19 cellular contexts compared by ENCODE assay signal in the genomic region with DNA sequence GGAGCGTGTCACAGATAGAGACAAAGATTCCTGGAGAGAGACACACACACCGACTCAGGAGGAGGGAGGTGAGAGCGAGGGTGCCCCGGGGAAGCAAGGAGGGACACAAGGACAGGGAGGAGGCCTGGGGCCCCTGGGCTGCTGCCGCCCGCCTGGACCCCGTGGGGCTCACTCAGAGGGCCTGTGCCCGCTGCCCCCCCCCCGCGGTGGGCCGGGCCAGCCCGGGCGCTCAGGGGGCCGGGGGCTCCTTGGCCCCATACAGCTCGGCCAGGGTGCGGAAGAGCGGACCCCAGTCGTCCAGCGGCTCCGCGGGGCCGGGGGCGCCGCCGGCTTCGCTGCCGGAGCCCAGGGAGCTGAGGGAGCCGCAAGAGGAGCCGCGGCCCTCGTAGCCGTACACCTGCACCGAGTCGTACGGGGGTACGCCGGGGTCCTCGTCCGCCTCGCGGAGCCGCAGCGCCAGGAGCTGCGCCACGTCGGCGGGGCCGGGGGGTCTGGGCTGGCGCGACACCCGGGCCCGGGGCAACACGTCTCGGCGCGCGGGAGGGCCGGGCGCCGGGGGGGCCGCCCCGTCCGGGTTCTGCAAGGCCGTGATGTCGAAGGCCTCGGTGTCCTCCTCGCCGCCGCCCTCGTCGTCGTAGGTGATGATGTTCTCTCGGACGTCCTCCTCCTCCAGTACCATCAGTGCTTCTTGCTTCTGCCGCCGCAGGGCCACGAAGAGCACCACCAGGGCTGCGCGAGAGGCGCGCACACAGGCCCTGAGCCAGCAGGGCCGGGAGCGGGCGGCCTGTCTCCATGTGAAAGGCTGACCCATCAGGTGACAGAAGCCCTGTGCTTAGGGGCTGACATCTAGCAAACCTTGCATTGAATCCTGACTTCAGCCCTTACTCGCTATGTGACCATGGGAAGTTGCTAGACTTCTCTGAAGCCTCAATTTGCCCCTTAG. TPM values are rescaled to one million over a fixed set of nuclear protein-coding genes. Genes with fewer than 3 reads are reported as not detected.
"Had no signal": no experiment of that assay in that cellular context is flagged by ENCODE, and none has a peak within 500 bp of the region (broad histone marks: within the 10 kb centered on the region; RNA-seq: fewer than 3 reads in every experiment).

No MANE protein-coding gene starts in this region.

- H3K27me3 Mint-ChIP-seq: activated CD4-positive, alpha-beta T cell treated with anti-CD3 and anti-CD28 coated beads, Interleukin-2, amount 10 ng/mL, durations not matched to agents 7 days and 5 days had no signal

- H3K4me3 Mint-ChIP-seq: activated B cell treated with CpG ODN at 0.5 μM for 24 hours; activated CD4-positive, alpha-beta T cell treated with anti-CD3 and anti-CD28 coated beads, Interleukin-2, amount 10 ng/mL, durations not matched to agents 7 days and 5 days; effector memory CD8-positive, alpha-beta T cell; naive thymus-derived CD8-positive, alpha-beta T cell had no signal

- H3K27ac ChIP-seq: adrenal gland, psoas muscle, SJSA1 had no signal

- DNase-seq: activated B cell treated with CpG ODN at 0.5 μM for 24 hours; activated CD4-positive, alpha-beta T cell treated with anti-CD3 and anti-CD28 coated beads, Interleukin-2, amount 10 ng/mL, durations not matched to agents 7 days and 5 days; activated naive CD4-positive, alpha-beta T cell treated with anti-CD3 and anti-CD28 coated beads, Interleukin-2, amount 50 U/mL, for 16 hours; adrenal gland; central memory CD4-positive, alpha-beta T cell; cortex of kidney; effector memory CD8-positive, alpha-beta T cell; erythroblast; head of caudate nucleus; mammary epithelial cell; mucosa of descending colon; nucleus accumbens; psoas muscle; stimulated activated CD4-positive, alpha-beta T cell treated with anti-CD3 and anti-CD28 coated beads, Interleukin-2, amount 100 ng/mL, for 48 hours; stomach; uterus had no signal

- H3K4me3 ChIP-seq: adrenal gland, mucosa of descending colon, psoas muscle, SJSA1, stomach, uterus had no signal

- H3K27ac Mint-ChIP-seq: activated B cell treated with CpG ODN at 0.5 μM for 24 hours; activated CD4-positive, alpha-beta T cell treated with anti-CD3 and anti-CD28 coated beads, Interleukin-2, amount 10 ng/mL, durations not matched to agents 7 days and 5 days; effector memory CD8-positive, alpha-beta T cell; naive thymus-derived CD8-positive, alpha-beta T cell had no signal

- H3K36me3 Mint-ChIP-seq: naive thymus-derived CD8-positive, alpha-beta T cell had no signal

- H3K9me3 ChIP-seq: adrenal gland, mucosa of descending colon, psoas muscle, SJSA1, stomach, uterus had no signal

- H3K36me3 ChIP-seq: adrenal gland, stomach, uterus had no signal

- ATAC-seq: effector memory CD8-positive, alpha-beta T cell; mucosa of descending colon; naive thymus-derived CD8-positive, alpha-beta T cell; psoas muscle had no signal

- H3K4me1 ChIP-seq: adrenal gland, psoas muscle, uterus had no signal

- H3K9me3 Mint-ChIP-seq: activated B cell treated with CpG ODN at 0.5 μM for 24 hours; activated CD4-positive, alpha-beta T cell treated with anti-CD3 and anti-CD28 coated beads, Interleukin-2, amount 10 ng/mL, durations not matched to agents 7 days and 5 days; effector memory CD8-positive, alpha-beta T cell had no signal

- H3K4me1 Mint-ChIP-seq: activated B cell treated with CpG ODN at 0.5 μM for 24 hours; activated CD4-positive, alpha-beta T cell treated with anti-CD3 and anti-CD28 coated beads, Interleukin-2, amount 10 ng/mL, durations not matched to agents 7 days and 5 days had no signal

- H3K27me3 ChIP-seq: adrenal gland, SJSA1, uterus had no signal

RNA-seq across cellular contexts. Expression of gene PSMB11, which starts 6.0 kb away (rescaled TPM):
- total RNA-seq: activated B cell treated with CpG ODN at 0.5 μM for 24 hours, adrenal gland, kidney epithelial cell, mammary epithelial cell, mucosa of descending colon, psoas muscle, SJSA1, stomach, uterus had no signal
- polyA plus RNA-seq: adrenal gland, mammary epithelial cell, stomach had no signal
